ENCODE assay signal across 22 cellular contexts in genomic region chr17:13537871-13538643, GRCh38.
"Had no signal": no experiment of that assay in that cellular context is flagged by ENCODE, and none has a peak within 500 bp of the region (broad histone marks: within the 10 kb centered on the region; RNA-seq: fewer than 3 reads in every experiment).

No MANE protein-coding gene starts in this region.

- H3K9ac ChIP-seq: SK-N-SH had no signal

- H3K27ac Mint-ChIP-seq: activated CD4-positive, alpha-beta memory T cell treated with anti-CD3 and anti-CD28 coated beads for 36 hours; activated CD4-positive, alpha-beta T cell treated with anti-CD3 and anti-CD28 coated beads, Interleukin-2, amount 10 ng/mL, durations not matched to agents 7 days and 5 days; activated naive CD4-positive, alpha-beta T cell treated with anti-CD3 and anti-CD28 coated beads for 36 hours; activated naive CD8-positive, alpha-beta T cell had no signal

- DNase-seq: activated CD4-positive, alpha-beta memory T cell treated with anti-CD3 and anti-CD28 coated beads for 36 hours; activated CD4-positive, alpha-beta T cell treated with anti-CD3 and anti-CD28 coated beads, Interleukin-2, amount 10 ng/mL, durations not matched to agents 7 days and 5 days; activated CD4-positive, CD25-positive, alpha-beta regulatory T cell; activated CD8-positive, alpha-beta memory T cell treated with anti-CD3 and anti-CD28 coated beads for 24 hours; activated effector memory CD4-positive, alpha-beta T cell treated with anti-CD3 and anti-CD28 coated beads, Interleukin-2, amount 50 U/mL, for 16 hours; activated naive CD4-positive, alpha-beta T cell treated with anti-CD3 and anti-CD28 coated beads for 36 hours; activated T-cell treated with anti-CD3 and anti-CD28 coated beads, Interleukin-2, amount 50 U/mL, for 4 hours; amygdala; Kasumi-1; NCI-H1092 treated with DMSO at 0.1 percent for 48 hours; NCI-H1417 treated with DMSO at 0.1 percent for 48 hours; NCI-H1694 treated with DMSO at 0.1 percent for 48 hours; NCI-H2081; NCI-H510A treated with DMSO at 0.1 percent for 48 hours; PC-9; SIG-M5; SK-N-SH; T-helper 1 cell had no signal

- H3K4me3 Mint-ChIP-seq: activated CD4-positive, alpha-beta memory T cell treated with anti-CD3 and anti-CD28 coated beads for 36 hours; activated CD4-positive, alpha-beta T cell treated with anti-CD3 and anti-CD28 coated beads, Interleukin-2, amount 10 ng/mL, durations not matched to agents 7 days and 5 days; activated naive CD4-positive, alpha-beta T cell treated with anti-CD3 and anti-CD28 coated beads for 36 hours; activated naive CD8-positive, alpha-beta T cell; activated T-cell treated with anti-CD3 and anti-CD28 coated beads, Interleukin-2, amount 50 U/mL, for 4 hours had no signal

- H3K4me1 Mint-ChIP-seq: activated CD4-positive, alpha-beta T cell treated with anti-CD3 and anti-CD28 coated beads, Interleukin-2, amount 10 ng/mL, durations not matched to agents 7 days and 5 days had no signal

- H3K36me3 Mint-ChIP-seq: activated CD4-positive, alpha-beta memory T cell treated with anti-CD3 and anti-CD28 coated beads for 36 hours; activated naive CD8-positive, alpha-beta T cell had no signal

- H3K9me3 Mint-ChIP-seq: activated CD4-positive, alpha-beta T cell treated with anti-CD3 and anti-CD28 coated beads, Interleukin-2, amount 10 ng/mL, durations not matched to agents 7 days and 5 days; activated T-cell treated with anti-CD3 and anti-CD28 coated beads, Interleukin-2, amount 50 U/mL, for 4 hours had no signal

- H3K27me3 Mint-ChIP-seq: activated CD4-positive, alpha-beta T cell treated with anti-CD3 and anti-CD28 coated beads, Interleukin-2, amount 10 ng/mL, durations not matched to agents 7 days and 5 days had no signal

- H3K4me3 ChIP-seq: cardiac muscle cell, PC-9 had no signal

- H3K27me3 ChIP-seq: brain microvascular endothelial cell, cardiac muscle cell had no signal

- H3K36me3 ChIP-seq: brain microvascular endothelial cell, cardiac muscle cell had no signal

- H3K27ac ChIP-seq: brain microvascular endothelial cell, cardiac muscle cell, PC-9, VCaP had no signal
